In genomic region chr11:47192111-47192510, GRCh38 we compare ENCODE assay signal across 1 cellular context.
TF ChIP-seq lines count a peak whose summit lies in the region.

No MANE protein-coding gene starts in this region.

TF ChIP-seq in H1, 55 proteins besides CTCF, POLR2A, EP300 and RAD21:
- TF ChIP-seq MAX (IDR thresholded peaks at IDR 0.05) (no peak), ATF3 (IDR thresholded peaks at IDR 0.05; ENCODE audit: insufficient read depth, low read depth, low read length) (no peak), USF2 (IDR thresholded peaks at IDR 0.05; ENCODE audit: low read length) (no peak), SIX5 (IDR thresholded peaks at IDR 0.05; ENCODE audit: low read depth, low read length) (no peak), FOSL1 (IDR thresholded peaks at IDR 0.05; ENCODE audit: insufficient read depth, low read depth, low read length) (no peak), TEAD4 (IDR thresholded peaks at IDR 0.05; ENCODE audit: low read depth, low read length) (0 out of 2 replicates have a peak, but pooled peaks have one; percentile 42), SP4 (IDR thresholded peaks at IDR 0.05; ENCODE audit: low read length) (no peak)
